8 cellular contexts compared by ENCODE assay signal in the genomic region with DNA sequence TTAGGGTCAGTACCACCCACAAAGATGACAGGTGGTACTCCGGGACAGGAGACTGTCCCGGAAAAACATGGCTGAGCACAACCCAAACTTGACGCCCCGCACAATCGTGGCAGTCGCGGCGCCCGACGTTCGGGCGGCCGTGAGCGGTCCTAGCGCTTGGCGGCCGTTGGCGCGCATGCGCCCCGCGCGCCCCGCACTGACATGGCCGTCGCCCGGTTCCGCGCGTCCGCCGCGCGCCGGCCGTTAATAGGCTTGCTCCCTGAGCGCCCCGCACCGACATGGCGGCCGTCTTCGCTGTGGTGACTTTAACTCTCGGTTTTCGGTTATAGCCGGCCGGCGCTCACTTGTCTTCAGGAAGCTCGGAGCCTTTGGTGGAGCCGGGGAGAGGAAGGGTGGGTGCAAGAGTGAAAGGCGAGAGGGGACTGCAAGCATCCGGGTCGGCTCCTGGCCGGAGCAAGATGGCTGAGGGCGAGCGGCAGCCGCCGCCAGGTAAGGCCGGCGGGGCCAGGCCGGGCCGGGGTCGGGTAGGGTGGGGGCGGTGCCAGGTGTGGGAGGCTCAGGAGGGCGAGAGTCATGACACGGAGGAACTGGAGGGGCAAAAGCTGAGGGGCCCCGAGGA. TPM values are rescaled to one million over a fixed set of nuclear protein-coding genes. Genes with fewer than 3 reads are reported as not detected.
A peak's percentile ranks its signal among the peaks of the same experiment; 100 is the strongest.
DNase-seq lines count a peak whose midpoint lies in the region; ATAC-seq, FAIRE-seq and TF ChIP-seq lines count a peak whose summit lies in the region.

Gene PTPA (plus strand): TSS at position 273 of the 619 bp plus-strand sequence. CDS start 186 bp downstream, at position 459.

- H3K9me3 ChIP-seq in MG63: no peaks in the 10 kb centered on the region
- H3K9me3 ChIP-seq in gastroesophageal sphincter: no peaks in the 10 kb centered on the region
- no peaks in the 10 kb centered on the region for H3K9me3 ChIP-seq in suprapubic skin

- TF ChIP-seq CTCF in gastroesophageal sphincter (IDR thresholded peaks at IDR 0.05): peak in 2 of 4 experiments; percentile 11 to 18
- no peak for TF ChIP-seq CTCF in suprapubic skin (IDR thresholded peaks at IDR 0.05)

- DNase-seq in EH (ENCODE audit: low read depth) (peak; percentile 89), H54 (ENCODE audit: insufficient read length, low spot score) (peak; percentile 92), MG63 (peak; percentile 81), SK-N-DZ (ENCODE audit: low spot score) (peak; percentile 89), nucleus accumbens (lab: John Stamatoyannopoulos, UW) (peak in 53 of 56 donors; percentile 41 to 92 (median 80)), suprapubic skin (ENCODE audit: low spot score in 2 of 2) (peak; percentile 91)
- peak; percentile 88 for DNase-seq in activated naive CD4-positive, alpha-beta T cell treated with Interleukin-2 at 50 U/mL for 16 hours

- TF ChIP-seq POLR2A in H54 (IDR thresholded peaks at IDR 0.05; ENCODE audit: low read depth, low read length) (peak; percentile 69), gastroesophageal sphincter (IDR thresholded peaks at IDR 0.05) (no peak), suprapubic skin (IDR thresholded peaks at IDR 0.05) (peak in 1 of 2 donors; percentile 8)

- TF ChIP-seq EP300 in gastroesophageal sphincter (IDR thresholded peaks at IDR 0.05) (no peak), suprapubic skin (IDR thresholded peaks at IDR 0.05) (no peak)

- H3K27me3 ChIP-seq in MG63: no peaks in the 10 kb centered on the region
- no peaks in the 10 kb centered on the region for H3K27me3 ChIP-seq in gastroesophageal sphincter
- no peaks in the 10 kb centered on the region for H3K27me3 ChIP-seq in suprapubic skin

- ATAC-seq in gastroesophageal sphincter: peak; percentile 91

- WGBS in gastroesophageal sphincter (ENCODE audit: low coverage in 1 of 2), 2 donors: 0% methylated on average over 5 of the region's 66 CpGs; no CpG with 5 or more reads in 1 of the 2 donors
- 0% methylated on average over 12 of the region's 66 CpGs for WGBS in suprapubic skin

- H3K36me3 ChIP-seq in MG63 (no peaks in the 10 kb centered on the region; the same call in 1 of the 2 replicates), gastroesophageal sphincter (peaks cover 0 to 18% of the 10 kb centered on the region in 2 donors), suprapubic skin (peaks cover 10% of the 10 kb centered on the region)

- H3K27ac ChIP-seq in gastroesophageal sphincter: peak within 1 kb of the TSS; percentile 90 to 98 (median 96)
- peak within 1 kb of the TSS; percentile 91 for H3K27ac ChIP-seq in suprapubic skin

- H3K4me3 ChIP-seq in MG63 (peak within 1 kb of the TSS; percentile 86), gastroesophageal sphincter (peak within 1 kb of the TSS; percentile 90 to 97), suprapubic skin (peak within 1 kb of the TSS; percentile 95)

- H3K4me1 ChIP-seq in gastroesophageal sphincter (peaks cover 0 to 62% (median 27%) of the 10 kb centered on the region in 3 donors), suprapubic skin (peaks cover 64% of the 10 kb centered on the region)

- FAIRE-seq in H54 (lab: Jason Lieb, UNC): no peak

RNA-seq across cellular contexts. Expression of gene PTPA, which starts in this region (rescaled TPM):
- 76.3 and 127 TPM in 2 replicates for total RNA-seq in MG63 (2014; rRNA removed; shearing (Covaris generic); ENCODE audit: low replicate concordance)
- polyA plus RNA-seq in SK-N-DZ (2014; cell fraction: cytosol; rRNA removed): 85.6 and 97.8 TPM in 2 replicates
- polyA plus RNA-seq in SK-N-DZ (2014; cell fraction: nucleus; rRNA removed): 55.4 and 62.5 TPM in 2 replicates
- total RNA-seq in gastroesophageal sphincter (100 to 1,000 TPM in 1 of 4 donors, 10 to 100 TPM in 3; 58.7 to 100 (median 71.6) TPM), suprapubic skin (100 to 1,000 TPM in 1 of 4 donors, 10 to 100 TPM in 3; 59.1 to 108 (median 83.8) TPM)

Comparison
In these comparisons a context has a peak if more than half of its experiments do, and no peak if none do; other contexts are left out.
1. Peak in every context shown above with its lines: DNase-seq, ATAC-seq, H3K4me3 ChIP-seq and H3K27ac ChIP-seq.